Comparison of ENCODE assay signal across 20 cellular contexts in genomic region chr1:201628490-201628889, GRCh38.
A peak's percentile ranks its signal among the peaks of the same experiment; 100 is the strongest.
DNase-seq lines count a peak whose midpoint lies in the region; ATAC-seq and TF ChIP-seq lines count a peak whose summit lies in the region.
"Had no signal": no experiment of that assay in that cellular context is flagged by ENCODE, and none has a peak within 500 bp of the region (broad histone marks: within the 10 kb centered on the region; RNA-seq: fewer than 3 reads in every experiment).

No MANE protein-coding gene starts in this region.

- H3K36me3 ChIP-seq in heart right ventricle = peaks cover 0 to 43% (median 0%) of the 10 kb centered on the region in 9 donors
- no peaks in the 10 kb centered on the region for H3K36me3 ChIP-seq in CD4-positive, alpha-beta memory T cell (ENCODE audit: insufficient read depth, low read length)
- H3K36me3 ChIP-seq: uterus had no signal

- no peaks in the 10 kb centered on the region for H3K4me1 Mint-ChIP-seq in CD4-positive, alpha-beta memory T cell
- H3K4me1 Mint-ChIP-seq: activated CD8-positive, alpha-beta memory T cell treated with anti-CD3 and anti-CD28 coated beads, Interleukin-2, amount 10 ng/mL, durations not matched to agents 7 days and 5 days had no signal

- in situ Hi-C loops in GM13977 (cut with MboI; ENCODE audit: low pct_unique_long_range_greater_than_20kb, low sequenced_read_pairs, unreplicated experiment) = no loop called here

- no peak overlapping the region for H3K4me3 ChIP-seq in heart right ventricle
- no peak overlapping the region for H3K4me3 ChIP-seq in CD4-positive, alpha-beta memory T cell (ENCODE audit: low read length in 2 of 2)
- H3K4me3 ChIP-seq: body of pancreas, lung, PC-9, skin epidermis, uterus had no signal

- H3K27ac ChIP-seq in heart right ventricle = peak overlapping the region in 1 of 10 donors; percentile 86
- H3K27ac ChIP-seq in CD4-positive, alpha-beta memory T cell (ENCODE audit: low read depth, low read length) = no peak overlapping the region
- H3K27ac ChIP-seq: body of pancreas, HL-60, KMS-11, PC-9, skin epidermis, uterus had no signal

- no peaks in the 10 kb centered on the region for H3K9me3 ChIP-seq in heart right ventricle
- H3K9me3 ChIP-seq in CD4-positive, alpha-beta memory T cell (ENCODE audit: control insufficient read depth in 1 of 2, low read length in 2 of 2) = no peaks in the 10 kb centered on the region
- H3K9me3 ChIP-seq: body of pancreas, uterus had no signal

- POLR2A ChIA-PET in CD4-positive, alpha-beta memory T cell (lab: Charles Lee; ENCODE audit: partially characterized antibody) = no interaction called here

- H3K4me1 ChIP-seq in heart right ventricle = peaks cover 16 to 64% (median 48%) of the 10 kb centered on the region in 9 donors
- H3K4me1 ChIP-seq in CD4-positive, alpha-beta memory T cell (ENCODE audit: insufficient read depth, low read length) = no peaks in the 10 kb centered on the region
- H3K4me1 ChIP-seq: body of pancreas had no signal

- H3K4me3 Mint-ChIP-seq in CD4-positive, alpha-beta memory T cell = no peak overlapping the region
- H3K4me3 Mint-ChIP-seq: activated CD8-positive, alpha-beta memory T cell treated with anti-CD3 and anti-CD28 coated beads, Interleukin-2, amount 10 ng/mL, durations not matched to agents 7 days and 5 days had no signal

- peak in 6 of 8 donors; percentile 17 to 53 (median 49) for ATAC-seq in heart right ventricle
- no peak for ATAC-seq in left cardiac atrium
- ATAC-seq in GM21528 (IDR thresholded peaks at IDR 0.05; ENCODE audit: low FRiP score, unreplicated experiment) = no peak
- ATAC-seq: activated CD8-positive, alpha-beta memory T cell treated with anti-CD3 and anti-CD28 coated beads, Interleukin-2, amount 10 ng/mL, durations not matched to agents 7 days and 5 days; body of pancreas had no signal

- H3K27ac Mint-ChIP-seq in CD4-positive, alpha-beta memory T cell = no peak overlapping the region
- H3K27ac Mint-ChIP-seq: activated CD8-positive, alpha-beta memory T cell treated with anti-CD3 and anti-CD28 coated beads, Interleukin-2, amount 10 ng/mL, durations not matched to agents 7 days and 5 days had no signal

- WGBS in heart right ventricle, 2 donors = 52% methylated on average over 6 of the region's 6 CpGs

- no peaks in the 10 kb centered on the region for H3K36me3 Mint-ChIP-seq in CD4-positive, alpha-beta memory T cell
- H3K36me3 Mint-ChIP-seq: activated CD8-positive, alpha-beta memory T cell treated with anti-CD3 and anti-CD28 coated beads, Interleukin-2, amount 10 ng/mL, durations not matched to agents 7 days and 5 days had no signal

- TF ChIP-seq CTCF in heart right ventricle (IDR thresholded peaks at IDR 0.05) (no peak), GM13977 (IDR thresholded peaks at IDR 0.05; ENCODE audit: extremely low read depth, insufficient read depth, missing control alignments) (no peak)

- H3K9me3 Mint-ChIP-seq in CD4-positive, alpha-beta memory T cell = no peaks in the 10 kb centered on the region

- peak; percentile 42 to 54 for DNase-seq in heart right ventricle
- DNase-seq in cardiac septum (ENCODE audit: low spot score) = no peak
- peak; percentile 48 for DNase-seq in NCI-H2171 treated with DMSO at 0.1 percent for 48 hours (lab: John Stamatoyannopoulos, UW)
- peak; percentile 33 for DNase-seq in left cardiac atrium
- DNase-seq in GM13977 (ENCODE audit: low spot score) = no peak
- no peak for DNase-seq in CD4-positive, alpha-beta memory T cell
- DNase-seq in NCI-H510A (lab: John Stamatoyannopoulos, UW) = no peak
- DNase-seq: activated CD8-positive, alpha-beta memory T cell treated with anti-CD3 and anti-CD28 coated beads, Interleukin-2, amount 10 ng/mL, durations not matched to agents 7 days and 5 days; activated naive CD4-positive, alpha-beta T cell treated with Interleukin-2 at 50 U/mL for 16 hours; body of pancreas; effector CD4-positive, alpha-beta T cell; HCEC 1CT; PC-9; stimulated activated naive CD4-positive, alpha-beta T cell; uterus had no signal

- H3K27me3 ChIP-seq in heart right ventricle = no peaks in the 10 kb centered on the region
- no peaks in the 10 kb centered on the region for H3K27me3 ChIP-seq in CD4-positive, alpha-beta memory T cell (ENCODE audit: insufficient read depth, low read length)
- H3K27me3 ChIP-seq: body of pancreas, uterus had no signal

- CTCF ChIA-PET in CD4-positive, alpha-beta memory T cell (lab: Charles Lee; ENCODE audit: partially characterized antibody) = interaction anchor here (1.6 kb wide), 1 partner anchor 69 kb away, joined by 3 read pairs; no protein-coding TSS in a partner anchor

- intact Hi-C loops in heart right ventricle (cut with DNase I) = no loop called here
- intact Hi-C loops in cardiac septum (cut with DNase I) = loop anchor here (5.0 kb wide), 1 partner anchor 61 kb away; no protein-coding TSS in a partner anchor
- intact Hi-C loops in left cardiac atrium (cut with DNase I) = no loop called here
- intact Hi-C loops in CD4-positive, alpha-beta memory T cell (cut with micrococcal nuclease) = no loop called here

- H3K27me3 Mint-ChIP-seq in CD4-positive, alpha-beta memory T cell = peaks cover 2% of the 10 kb centered on the region in 2 donors

Comparison
In these comparisons a context has a peak if more than half of its experiments do, and no peak if none do; other contexts are left out.
1. ATAC-seq: peak in heart right ventricle (6 of 8); none in left cardiac atrium (0 of 2) and GM21528 (single experiment).
2. DNase-seq: peak in heart right ventricle (2 of 2), NCI-H2171 treated with DMSO at 0.1 percent for 48 hours (single experiment) and left cardiac atrium (single experiment); none in cardiac septum (single experiment), GM13977 (single experiment), CD4-positive, alpha-beta memory T cell (0 of 5) and NCI-H510A (single experiment).